In genomic region chr14:35121026-35121886, GRCh38 we compare ENCODE assay signal across 1 cellular context.
TF ChIP-seq lines count a peak whose summit lies in the region.

No MANE protein-coding gene starts in this region.

TF ChIP-seq in HepG2, 621 proteins besides CTCF, POLR2A, EP300 and RAD21 (continued from another document and continues in another):
- TF ChIP-seq, protein P1, sequence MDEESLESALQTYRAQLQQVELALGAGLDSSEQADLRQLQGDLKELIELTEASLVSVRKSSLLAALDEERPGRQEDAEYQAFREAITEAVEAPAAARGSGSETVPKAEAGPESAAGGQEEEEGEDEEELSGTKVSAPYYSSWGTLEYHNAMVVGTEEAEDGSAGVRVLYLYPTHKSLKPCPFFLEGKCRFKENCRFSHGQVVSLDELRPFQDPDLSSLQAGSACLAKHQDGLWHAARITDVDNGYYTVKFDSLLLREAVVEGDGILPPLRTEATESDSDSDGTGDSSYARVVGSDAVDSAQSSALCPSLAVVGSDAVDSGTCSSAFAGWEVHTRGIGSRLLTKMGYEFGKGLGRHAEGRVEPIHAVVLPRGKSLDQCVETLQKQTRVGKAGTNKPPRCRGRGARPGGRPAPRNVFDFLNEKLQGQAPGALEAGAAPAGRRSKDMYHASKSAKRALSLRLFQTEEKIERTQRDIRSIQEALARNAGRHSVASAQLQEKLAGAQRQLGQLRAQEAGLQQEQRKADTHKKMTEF (CRISPR knock-in tag; IDR thresholded peaks at IDR 0.05), result no peak
- TF ChIP-seq HOXA9 (CRISPR knock-in tag; IDR thresholded peaks at IDR 0.05; ENCODE audit: borderline replicate concordance), result no peak
- TF ChIP-seq THAP11 (CRISPR knock-in tag; IDR thresholded peaks at IDR 0.05), result no peak
- TF ChIP-seq, protein P2, sequence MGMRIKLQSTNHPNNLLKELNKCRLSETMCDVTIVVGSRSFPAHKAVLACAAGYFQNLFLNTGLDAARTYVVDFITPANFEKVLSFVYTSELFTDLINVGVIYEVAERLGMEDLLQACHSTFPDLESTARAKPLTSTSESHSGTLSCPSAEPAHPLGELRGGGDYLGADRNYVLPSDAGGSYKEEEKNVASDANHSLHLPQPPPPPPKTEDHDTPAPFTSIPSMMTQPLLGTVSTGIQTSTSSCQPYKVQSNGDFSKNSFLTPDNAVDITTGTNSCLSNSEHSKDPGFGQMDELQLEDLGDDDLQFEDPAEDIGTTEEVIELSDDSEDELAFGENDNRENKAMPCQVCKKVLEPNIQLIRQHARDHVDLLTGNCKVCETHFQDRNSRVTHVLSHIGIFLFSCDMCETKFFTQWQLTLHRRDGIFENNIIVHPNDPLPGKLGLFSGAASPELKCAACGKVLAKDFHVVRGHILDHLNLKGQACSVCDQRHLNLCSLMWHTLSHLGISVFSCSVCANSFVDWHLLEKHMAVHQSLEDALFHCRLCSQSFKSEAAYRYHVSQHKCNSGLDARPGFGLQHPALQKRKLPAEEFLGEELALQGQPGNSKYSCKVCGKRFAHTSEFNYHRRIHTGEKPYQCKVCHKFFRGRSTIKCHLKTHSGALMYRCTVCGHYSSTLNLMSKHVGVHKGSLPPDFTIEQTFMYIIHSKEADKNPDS (CRISPR knock-in tag; IDR thresholded peaks at IDR 0.05), result 0 out of 2 replicates have a peak, but pooled peaks have one; percentile 6
- no peak for TF ChIP-seq NCOA5 (CRISPR knock-in tag; IDR thresholded peaks at IDR 0.05)
- TF ChIP-seq ZC3H4 (CRISPR knock-in tag; IDR thresholded peaks at IDR 0.05; ENCODE audit: borderline replicate concordance), result no peak
- TF ChIP-seq CAMTA2 (CRISPR knock-in tag; IDR thresholded peaks at IDR 0.05; ENCODE audit: borderline replicate concordance), result no peak
- TF ChIP-seq ZNF350 (CRISPR knock-in tag; IDR thresholded peaks at IDR 0.05; ENCODE audit: borderline replicate concordance, low read depth), result no peak
- no peak for TF ChIP-seq ZNF580 (CRISPR knock-in tag; IDR thresholded peaks at IDR 0.05; ENCODE audit: borderline replicate concordance, low read depth)
- no peak for TF ChIP-seq HOXA5 (CRISPR knock-in tag; IDR thresholded peaks at IDR 0.05)
- no peak for TF ChIP-seq SIN3B (IDR thresholded peaks at IDR 0.05; ENCODE audit: low read length)
- TF ChIP-seq ZNF329 (CRISPR knock-in tag; IDR thresholded peaks at IDR 0.05; ENCODE audit: low read depth), result no peak
- no peak for TF ChIP-seq ZNF792 (CRISPR knock-in tag; IDR thresholded peaks at IDR 0.05)
- TF ChIP-seq, protein P3, sequence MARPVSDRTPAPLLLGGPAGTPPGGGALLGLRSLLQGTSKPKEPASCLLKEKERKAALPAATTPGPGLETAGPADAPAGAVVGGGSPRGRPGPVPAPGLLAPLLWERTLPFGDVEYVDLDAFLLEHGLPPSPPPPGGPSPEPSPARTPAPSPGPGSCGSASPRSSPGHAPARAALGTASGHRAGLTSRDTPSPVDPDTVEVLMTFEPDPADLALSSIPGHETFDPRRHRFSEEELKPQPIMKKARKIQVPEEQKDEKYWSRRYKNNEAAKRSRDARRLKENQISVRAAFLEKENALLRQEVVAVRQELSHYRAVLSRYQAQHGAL (CRISPR knock-in tag; IDR thresholded peaks at IDR 0.05; ENCODE audit: not compliant biosample characterization), result no peak
- no peak for TF ChIP-seq PITX1 (CRISPR knock-in tag; IDR thresholded peaks at IDR 0.05)
- no peak for TF ChIP-seq ZNF3 (CRISPR knock-in tag; IDR thresholded peaks at IDR 0.05)
- no peak for TF ChIP-seq GMEB2 (CRISPR knock-in tag; IDR thresholded peaks at IDR 0.05; ENCODE audit: low read depth)
- no peak; the same call in 1 of the 2 replicates for TF ChIP-seq MTF1 (CRISPR knock-in tag; IDR thresholded peaks at IDR 0.05)
- TF ChIP-seq PLSCR1 (CRISPR knock-in tag; IDR thresholded peaks at IDR 0.05; ENCODE audit: borderline replicate concordance), result no peak
- no peak for TF ChIP-seq RNF219 (CRISPR knock-in tag; IDR thresholded peaks at IDR 0.05)
- no peak for TF ChIP-seq POGZ (CRISPR knock-in tag; IDR thresholded peaks at IDR 0.05)
- no peak for TF ChIP-seq HMG20A (CRISPR knock-in tag; IDR thresholded peaks at IDR 0.05; ENCODE audit: borderline replicate concordance)
- no peak for TF ChIP-seq ZNF850 (CRISPR knock-in tag; conservative IDR thresholded peaks at IDR 0.05)
- TF ChIP-seq ZKSCAN1 (IDR thresholded peaks at IDR 0.05; ENCODE audit: low read length), result no peak
- TF ChIP-seq HMGA1 (CRISPR knock-in tag; conservative IDR thresholded peaks at IDR 0.05), result no peak
- no peak for TF ChIP-seq ZFYVE20 (CRISPR knock-in tag; IDR thresholded peaks at IDR 0.05; ENCODE audit: borderline replicate concordance, low read depth)
- TF ChIP-seq ZNF451 (CRISPR knock-in tag; IDR thresholded peaks at IDR 0.05), result no peak
- no peak; the same call in 1 of the 2 replicates for TF ChIP-seq ZNF124 (CRISPR knock-in tag; IDR thresholded peaks at IDR 0.05)
- no peak for TF ChIP-seq ZBTB42 (CRISPR knock-in tag; IDR thresholded peaks at IDR 0.05)
- no peak for TF ChIP-seq MBNL3 (CRISPR knock-in tag; conservative IDR thresholded peaks at IDR 0.05)
- TF ChIP-seq DMTF1 (CRISPR knock-in tag; IDR thresholded peaks at IDR 0.05), result no peak; the same call in 1 of the 2 replicates
- TF ChIP-seq, protein P4, sequence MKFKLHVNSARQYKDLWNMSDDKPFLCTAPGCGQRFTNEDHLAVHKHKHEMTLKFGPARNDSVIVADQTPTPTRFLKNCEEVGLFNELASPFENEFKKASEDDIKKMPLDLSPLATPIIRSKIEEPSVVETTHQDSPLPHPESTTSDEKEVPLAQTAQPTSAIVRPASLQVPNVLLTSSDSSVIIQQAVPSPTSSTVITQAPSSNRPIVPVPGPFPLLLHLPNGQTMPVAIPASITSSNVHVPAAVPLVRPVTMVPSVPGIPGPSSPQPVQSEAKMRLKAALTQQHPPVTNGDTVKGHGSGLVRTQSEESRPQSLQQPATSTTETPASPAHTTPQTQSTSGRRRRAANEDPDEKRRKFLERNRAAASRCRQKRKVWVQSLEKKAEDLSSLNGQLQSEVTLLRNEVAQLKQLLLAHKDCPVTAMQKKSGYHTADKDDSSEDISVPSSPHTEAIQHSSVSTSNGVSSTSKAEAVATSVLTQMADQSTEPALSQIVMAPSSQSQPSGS (CRISPR knock-in tag; IDR thresholded peaks at IDR 0.05), result no peak; the same call in 1 of the 2 replicates
- no peak for TF ChIP-seq ZNF670 (CRISPR knock-in tag; IDR thresholded peaks at IDR 0.05; ENCODE audit: borderline replicate concordance)
- no peak for TF ChIP-seq NFRKB (IDR thresholded peaks at IDR 0.05)
- no peak for TF ChIP-seq MAF1 (CRISPR knock-in tag; IDR thresholded peaks at IDR 0.05; ENCODE audit: borderline replicate concordance)
- no peak for TF ChIP-seq ZNF253 (CRISPR knock-in tag; IDR thresholded peaks at IDR 0.05; ENCODE audit: borderline replicate concordance)
- TF ChIP-seq ZNF136 (CRISPR knock-in tag; IDR thresholded peaks at IDR 0.05; ENCODE audit: low read depth), result no peak
- TF ChIP-seq ZFP37 (CRISPR knock-in tag; IDR thresholded peaks at IDR 0.05; ENCODE audit: borderline replicate concordance), result no peak
- TF ChIP-seq RBFOX2 (IDR thresholded peaks at IDR 0.05; ENCODE audit: low read depth, low read length), result no peak
- TF ChIP-seq AGO1 (IDR thresholded peaks at IDR 0.05; ENCODE audit: low read depth, low read length, poor library complexity, severe bottlenecking), result no peak
- TF ChIP-seq CBX2 (IDR thresholded peaks at IDR 0.05; ENCODE audit: low read depth, low read length), result 0 out of 2 replicates have a peak, but pooled peaks have one; percentile 10
- TF ChIP-seq CBX2 (CRISPR knock-in tag; IDR thresholded peaks at IDR 0.05; ENCODE audit: low read depth), result no peak
- no peak for TF ChIP-seq ZBTB7B (CRISPR knock-in tag; IDR thresholded peaks at IDR 0.05)
- TF ChIP-seq ZNF614 (CRISPR knock-in tag; IDR thresholded peaks at IDR 0.05; ENCODE audit: borderline replicate concordance), result no peak
- TF ChIP-seq, protein P5, sequence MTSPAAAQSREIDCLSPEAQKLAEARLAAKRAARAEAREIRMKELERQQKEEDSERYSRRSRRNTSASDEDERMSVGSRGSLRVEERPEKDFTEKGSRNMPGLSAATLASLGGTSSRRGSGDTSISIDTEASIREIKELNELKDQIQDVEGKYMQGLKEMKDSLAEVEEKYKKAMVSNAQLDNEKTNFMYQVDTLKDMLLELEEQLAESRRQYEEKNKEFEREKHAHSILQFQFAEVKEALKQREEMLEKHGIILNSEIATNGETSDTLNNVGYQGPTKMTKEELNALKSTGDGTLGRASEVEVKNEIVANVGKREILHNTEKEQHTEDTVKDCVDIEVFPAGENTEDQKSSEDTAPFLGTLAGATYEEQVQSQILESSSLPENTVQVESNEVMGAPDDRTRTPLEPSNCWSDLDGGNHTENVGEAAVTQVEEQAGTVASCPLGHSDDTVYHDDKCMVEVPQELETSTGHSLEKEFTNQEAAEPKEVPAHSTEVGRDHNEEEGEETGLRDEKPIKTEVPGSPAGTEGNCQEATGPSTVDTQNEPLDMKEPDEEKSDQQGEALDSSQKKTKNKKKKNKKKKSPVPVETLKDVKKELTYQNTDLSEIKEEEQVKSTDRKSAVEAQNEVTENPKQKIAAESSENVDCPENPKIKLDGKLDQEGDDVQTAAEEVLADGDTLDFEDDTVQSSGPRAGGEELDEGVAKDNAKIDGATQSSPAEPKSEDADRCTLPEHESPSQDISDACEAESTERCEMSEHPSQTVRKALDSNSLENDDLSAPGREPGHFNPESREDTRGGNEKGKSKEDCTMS (CRISPR knock-in tag; conservative IDR thresholded peaks at IDR 0.05), result no peak; the same call in 1 of the 2 replicates
- TF ChIP-seq ZNF841 (CRISPR knock-in tag; IDR thresholded peaks at IDR 0.05; ENCODE audit: borderline replicate concordance), result no peak
- no peak; the same call in 1 of the 2 replicates for TF ChIP-seq ZNF367 (CRISPR knock-in tag; IDR thresholded peaks at IDR 0.05; ENCODE audit: borderline replicate concordance)
- TF ChIP-seq ZNF615 (CRISPR knock-in tag; IDR thresholded peaks at IDR 0.05; ENCODE audit: borderline replicate concordance), result 0 out of 2 replicates have a peak, but pooled peaks have one; percentile 22
- TF ChIP-seq POLR2G (IDR thresholded peaks at IDR 0.05; ENCODE audit: low read depth, low read length), result no peak
- TF ChIP-seq ZNF678 (CRISPR knock-in tag; IDR thresholded peaks at IDR 0.05), result no peak
- TF ChIP-seq PHF20 (CRISPR knock-in tag; IDR thresholded peaks at IDR 0.05), result no peak
- no peak for TF ChIP-seq BRD4 (CRISPR knock-in tag; IDR thresholded peaks at IDR 0.05)
- TF ChIP-seq FOXA1 (IDR thresholded peaks at IDR 0.05), result no peak
- TF ChIP-seq FOXA1 (CRISPR knock-in tag; IDR thresholded peaks at IDR 0.05), result no peak
